ENCODE assay signal across 21 cellular contexts in genomic region chr1:224494343-224494742, GRCh38.
"Had no signal": no experiment of that assay in that cellular context is flagged by ENCODE, and none has a peak within 500 bp of the region (broad histone marks: within the 10 kb centered on the region; RNA-seq: fewer than 3 reads in every experiment).

No MANE protein-coding gene starts in this region.

- DNase-seq: dorsolateral prefrontal cortex; effector CD8-positive, alpha-beta T cell; gastrocnemius medialis; heart right ventricle; hypothalamus; kidney glomerular epithelial cell; naive thymus-derived CD8-positive, alpha-beta T cell; occipital lobe; right cardiac atrium; small intestine; stimulated activated CD4-positive, alpha-beta T cell treated with anti-CD3 and anti-CD28 coated beads, Interleukin-12 subunit alpha, Interleukin-12 subunit beta, amount 100 ng/mL, for 4 hours; stimulated activated naive CD4-positive, alpha-beta T cell; stomach; substantia nigra; trophoblast cell had no signal

- ATAC-seq: esophagus mucosa; gastrocnemius medialis; heart right ventricle; naive thymus-derived CD8-positive, alpha-beta T cell; pancreas; right cardiac atrium had no signal

- H3K27me3 Mint-ChIP-seq: progenitor cell of endocrine pancreas had no signal

- H3K36me3 Mint-ChIP-seq: neural progenitor cell had no signal

- H3K36me3 ChIP-seq: gastrocnemius medialis, heart right ventricle, neural progenitor cell, pancreas, stomach, thoracic aorta had no signal

- H3K9me3 ChIP-seq: gastrocnemius medialis, pancreas, stomach, thoracic aorta had no signal

- H3K4me3 ChIP-seq: coronary artery, dorsolateral prefrontal cortex, gastrocnemius medialis, heart right ventricle, neural progenitor cell, pancreas, stomach, thoracic aorta had no signal

- H3K9ac ChIP-seq: neural progenitor cell had no signal

- H3K27ac Mint-ChIP-seq: naive thymus-derived CD8-positive, alpha-beta T cell; neural progenitor cell; progenitor cell of endocrine pancreas had no signal

- H3K27me3 ChIP-seq: dorsolateral prefrontal cortex, gastrocnemius medialis, heart right ventricle, neural progenitor cell, pancreas, stomach had no signal

- H3K27ac ChIP-seq: coronary artery, dorsolateral prefrontal cortex, gastrocnemius medialis, heart right ventricle, neural progenitor cell, pancreas, stomach, thoracic aorta had no signal

- H3K4me3 Mint-ChIP-seq: naive thymus-derived CD8-positive, alpha-beta T cell; neural progenitor cell had no signal
